In genomic region chr5:132680780-132681475, GRCh38 we compare ENCODE assay signal across 25 cellular contexts. TPM values are rescaled to one million over a fixed set of nuclear protein-coding genes. Genes with fewer than 3 reads are reported as not detected.
"Had no signal": no experiment of that assay in that cellular context is flagged by ENCODE, and none has a peak within 500 bp of the region (broad histone marks: within the 10 kb centered on the region; RNA-seq: fewer than 3 reads in every experiment).

No MANE protein-coding gene starts in this region.

- H3K9me3 ChIP-seq: left lung, thoracic aorta, upper lobe of right lung had no signal

- H3K9ac ChIP-seq: parathyroid adenoma had no signal

- H3K36me3 ChIP-seq: left lung, thoracic aorta, upper lobe of right lung had no signal

- H3K4me1 ChIP-seq: parathyroid adenoma had no signal

- H3K4me3 Mint-ChIP-seq: activated CD4-positive, alpha-beta memory T cell treated with anti-CD3 and anti-CD28 coated beads for 36 hours; activated CD4-positive, alpha-beta T cell treated with anti-CD3 and anti-CD28 coated beads for 36 hours; mesothelial cell of epicardium; nephron had no signal

- H3K27ac ChIP-seq: left lung, parathyroid adenoma, thoracic aorta, upper lobe of right lung had no signal

- DNase-seq: activated CD4-positive, alpha-beta memory T cell treated with anti-CD3 and anti-CD28 coated beads for 36 hours; activated CD4-positive, alpha-beta T cell treated with anti-CD3 and anti-CD28 coated beads for 36 hours; activated T-cell treated with anti-CD3 and anti-CD28 coated beads, Interleukin-2, amount 50 U/mL, for 1 hour; central memory CD4-positive, alpha-beta T cell; effector CD8-positive, alpha-beta T cell; foreskin melanocyte; glutamatergic neuron; hippocampal formation; kidney glomerular epithelial cell; left lung; small intestine; stimulated activated CD4-positive, alpha-beta T cell treated with anti-CD3 and anti-CD28 coated beads, Interleukin-15, amount 100 ng/mL, for 24 hours; stimulated activated naive CD4-positive, alpha-beta T cell; T-helper 9 cell; upper lobe of right lung had no signal

- H3K4me1 Mint-ChIP-seq: nephron had no signal

- H3K4me3 ChIP-seq: left lung, thoracic aorta, upper lobe of right lung had no signal

- FAIRE-seq: astrocyte, small intestine had no signal

- H3K27me3 Mint-ChIP-seq: activated CD4-positive, alpha-beta memory T cell treated with anti-CD3 and anti-CD28 coated beads for 36 hours; activated CD4-positive, alpha-beta T cell treated with anti-CD3 and anti-CD28 coated beads for 36 hours had no signal

- H2AFZ ChIP-seq: parathyroid adenoma had no signal

- ATAC-seq: activated CD4-positive, alpha-beta T cell treated with anti-CD3 and anti-CD28 coated beads for 36 hours; activated naive CD4-positive, alpha-beta T cell treated with anti-CD3 and anti-CD28 coated beads, Interleukin-2, amount 50 U/mL, for 72 hours; left lung; sciatic nerve had no signal

- H3K9me3 Mint-ChIP-seq: activated CD4-positive, alpha-beta memory T cell treated with anti-CD3 and anti-CD28 coated beads for 36 hours; activated naive CD4-positive, alpha-beta T cell treated with anti-CD3 and anti-CD28 coated beads, Interleukin-2, amount 50 U/mL, for 72 hours; mesothelial cell of epicardium; nephron had no signal

- H3K27ac Mint-ChIP-seq: activated CD4-positive, alpha-beta memory T cell treated with anti-CD3 and anti-CD28 coated beads for 36 hours; activated CD4-positive, alpha-beta T cell treated with anti-CD3 and anti-CD28 coated beads for 36 hours; activated naive CD4-positive, alpha-beta T cell treated with anti-CD3 and anti-CD28 coated beads, Interleukin-2, amount 50 U/mL, for 72 hours; mesothelial cell of epicardium; nephron had no signal

- H3K79me2 ChIP-seq: parathyroid adenoma had no signal

- H3K36me3 Mint-ChIP-seq: activated CD4-positive, alpha-beta memory T cell treated with anti-CD3 and anti-CD28 coated beads for 36 hours; activated naive CD4-positive, alpha-beta T cell treated with anti-CD3 and anti-CD28 coated beads, Interleukin-2, amount 50 U/mL, for 72 hours; mesothelial cell of epicardium had no signal

- H3K27me3 ChIP-seq: left lung, upper lobe of right lung had no signal

RNA-seq across cellular contexts. Expression of gene IL4, which starts 7.1 kb away (rescaled TPM):
- total RNA-seq: activated naive CD4-positive, alpha-beta T cell treated with anti-CD3 and anti-CD28 coated beads, Interleukin-2, amount 50 U/mL, for 72 hours; astrocyte; dermis blood vessel endothelial cell; left lung; lung microvascular endothelial cell; mesothelial cell of epicardium; sciatic nerve; thoracic aorta; upper lobe of right lung had no signal
- polyA plus RNA-seq: esophagus, small intestine had no signal

RNA-seq across cellular contexts. Expression of gene IL13, which starts 23.0 kb away (rescaled TPM):
- total RNA-seq: astrocyte, dermis blood vessel endothelial cell, left lung, lung microvascular endothelial cell, sciatic nerve, upper lobe of right lung had no signal
- polyA plus RNA-seq: esophagus had no signal
